ENCODE assay signal across 10 cellular contexts in the genomic region with DNA sequence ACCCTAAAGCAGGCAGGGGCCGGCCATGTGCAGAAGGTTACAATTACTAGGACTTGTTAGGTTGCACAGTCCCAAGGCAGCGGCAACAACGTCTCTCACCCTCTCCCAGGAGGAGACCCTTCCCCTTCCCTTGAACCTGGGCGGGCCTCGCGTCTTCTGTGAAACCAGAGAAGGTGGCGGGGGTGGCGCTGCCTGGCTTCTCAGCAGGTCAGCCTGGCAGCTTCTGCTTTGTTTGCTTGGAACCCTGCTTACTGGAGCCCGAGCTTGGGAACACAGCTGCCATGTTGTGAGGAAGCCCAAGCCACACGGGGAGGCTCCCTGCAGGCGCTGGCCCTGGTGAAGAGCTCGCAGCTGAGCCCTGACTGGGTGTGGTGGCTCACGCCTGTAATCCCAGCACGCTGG. TPM values are rescaled to one million over a fixed set of nuclear protein-coding genes. Genes with fewer than 3 reads are reported as not detected.
DNase-seq lines count a peak whose midpoint lies in the region; ATAC-seq and TF ChIP-seq lines count a peak whose summit lies in the region.
"Had no signal": no experiment of that assay in that cellular context is flagged by ENCODE, and none has a peak within 500 bp of the region (broad histone marks: within the 10 kb centered on the region; RNA-seq: fewer than 3 reads in every experiment).

No MANE protein-coding gene starts in this region.

- DNase-seq in H9: peak; percentile 83
- DNase-seq in NCI-H69 (lab: John Stamatoyannopoulos, UW): peak; percentile 45
- peak in 1 of 2 donors; percentile 49 for DNase-seq in gastrocnemius medialis
- no peak for DNase-seq in NCI-H345 (lab: John Stamatoyannopoulos, UW)
- no peak for DNase-seq in testis
- no peak for DNase-seq in Caco-2
- DNase-seq: NCI-H510A, T1000 had no signal

- peaks cover 12 to 17% of the 10 kb centered on the region in 2 donors for H3K36me3 ChIP-seq in duodenal mucosa (ENCODE audit: control insufficient read depth in 1 of 2, insufficient read depth in 2 of 2, low read length in 2 of 2)
- H3K36me3 ChIP-seq in gastrocnemius medialis: peaks cover 0 to 28% of the 10 kb centered on the region in 2 donors
- no peaks in the 10 kb centered on the region for H3K36me3 ChIP-seq in testis (ENCODE audit: low read depth, missing control alignments)
- no peaks in the 10 kb centered on the region; the same call in 1 of the 2 replicates for H3K36me3 ChIP-seq in Caco-2 (ENCODE audit: control insufficient read depth, insufficient read depth, low read length)

- no peaks in the 10 kb centered on the region for H3K23me2 ChIP-seq in H9 (ENCODE audit: insufficient read length, low read depth, low read length, poor library complexity, severe bottlenecking)

- H4K91ac ChIP-seq in H9 (ENCODE audit: insufficient read length, low read depth, low read length): no peak overlapping the region

- H3K4me1 Mint-ChIP-seq in H9: peaks cover 9 to 29% of the 10 kb centered on the region in 2 experiments
- no peaks in the 10 kb centered on the region for H3K4me1 Mint-ChIP-seq in Caco-2 (ENCODE audit: low read depth, unreplicated experiment)

- no peak overlapping the region for H3K56ac ChIP-seq in H9 (ENCODE audit: insufficient read length, low read depth, low read length)

- no peak overlapping the region for H2BK120ac ChIP-seq in H9 (ENCODE audit: low read depth, low read length, poor library complexity, severe bottlenecking)

- H2AFZ ChIP-seq in H9 (ENCODE audit: low read length): no peak overlapping the region

- H3K23ac ChIP-seq in H9 (ENCODE audit: insufficient read length, low read depth, low read length): no peak overlapping the region

- H2BK5ac ChIP-seq in H9 (ENCODE audit: insufficient read length, low read length): no peak overlapping the region

- H3K27me3 Mint-ChIP-seq in H9 (ENCODE audit: low read depth) (no peaks in the 10 kb centered on the region; the same call in 1 of the 2 replicates), Caco-2 (ENCODE audit: insufficient read depth, unreplicated experiment) (no peaks in the 10 kb centered on the region)

- H2AK5ac ChIP-seq in H9 (ENCODE audit: insufficient read length, low read length): no peak overlapping the region

- peak overlapping the region; percentile 88 for H3K18ac ChIP-seq in H9 (ENCODE audit: insufficient read length, low read depth, low read length)

- H3K79me1 ChIP-seq in H9 (ENCODE audit: insufficient read depth, low read depth, low read length, poor library complexity, severe bottlenecking): no peaks in the 10 kb centered on the region

- H3K27me3 ChIP-seq in H9 (ENCODE audit: insufficient read depth, low read length) (no peaks in the 10 kb centered on the region), duodenal mucosa (ENCODE audit: control insufficient read depth in 1 of 2, insufficient read depth in 2 of 2, low read length in 2 of 2) (no peaks in the 10 kb centered on the region), gastrocnemius medialis (no peaks in the 10 kb centered on the region), testis (no peaks in the 10 kb centered on the region), Caco-2 (replicated peaks; ENCODE audit: control insufficient read depth, insufficient read depth, low read length) (no peaks in the 10 kb centered on the region)

- H3T11ph ChIP-seq in H9 (ENCODE audit: low read length): no peak overlapping the region

- H3K4me3 Mint-ChIP-seq in H9: no peak overlapping the region
- no peak overlapping the region for H3K4me3 Mint-ChIP-seq in Caco-2 (ENCODE audit: unreplicated experiment)

- no peak overlapping the region for H4K5ac ChIP-seq in H9 (ENCODE audit: insufficient read length, low read depth, low read length)

- H3K9ac ChIP-seq in H9 (ENCODE audit: extremely low read depth, insufficient read length, low read length): no peak overlapping the region
- H3K9ac ChIP-seq in duodenal mucosa (ENCODE audit: low read depth in 1 of 2, low read length in 2 of 2): no peak overlapping the region

- CTCF ChIA-PET in Caco-2 (lab: Charles Lee): no interaction called here

- H3K9me3 Mint-ChIP-seq in H9 (peaks cover 6 to 10% of the 10 kb centered on the region in 2 experiments; a peak in 4 of 5 replicates), Caco-2 (ENCODE audit: unreplicated experiment) (no peaks in the 10 kb centered on the region)

- H2BK15ac ChIP-seq in H9 (ENCODE audit: low read depth, low read length): no peak overlapping the region

- no peak for ATAC-seq in gastrocnemius medialis

- no peak overlapping the region for H4K8ac ChIP-seq in H9 (replicated peaks; ENCODE audit: insufficient read length, low read depth, low read length)

- peak overlapping the region; percentile 37 for H3K4ac ChIP-seq in H9 (ENCODE audit: low read depth, low read length)

- no TSS peak for BruUV-seq in Caco-2 (replicated peaks; lab: Mats Ljungman, UMichigan)

- in situ Hi-C loops in gastrocnemius medialis (cut with MboI; ENCODE audit: low sequenced_read_pairs in 4 of 4): no loop called here

- WGBS in H9 (ENCODE audit: extremely low coverage, insufficient read length, low lambda C conversion rate): no CpG with 5 or more reads among the region's 14 CpGs
- 63 to 100% methylated on average over 1 to 14 of the region's 14 CpGs for WGBS in testis, 2 donors

- no peak for TF ChIP-seq CTCF in H9 (conservative IDR thresholded peaks at IDR 0.05)
- TF ChIP-seq CTCF in gastrocnemius medialis (IDR thresholded peaks at IDR 0.05 in 4 of 5, conservative IDR thresholded peaks at IDR 0.05 in 1 of 5): no peak
- TF ChIP-seq CTCF in testis (IDR thresholded peaks at IDR 0.05): no peak
- TF ChIP-seq CTCF in Caco-2 (IDR thresholded peaks at IDR 0.05; ENCODE audit: insufficient read depth in 1 of 2, low read depth in 1 of 2, low read length in 1 of 2, severe bottlenecking in 1 of 2, unreplicated experiment in 1 of 2): no peak

- H2BK20ac ChIP-seq in H9 (ENCODE audit: low read depth, low read length, poor library complexity, severe bottlenecking): no peak overlapping the region

- H3K4me2 ChIP-seq in H9 (ENCODE audit: insufficient read depth, insufficient read length, low read length): no peak overlapping the region

- no peaks in the 10 kb centered on the region for H3K9me3 ChIP-seq in H9 (ENCODE audit: control insufficient read depth, low read depth, low read length)
- peaks cover 0 to 7% of the 10 kb centered on the region in 2 donors for H3K9me3 ChIP-seq in duodenal mucosa (ENCODE audit: control insufficient read depth in 1 of 2, low read length in 2 of 2)
- peaks cover 0 to 6% (median 6%) of the 10 kb centered on the region in 3 donors for H3K9me3 ChIP-seq in gastrocnemius medialis
- no peaks in the 10 kb centered on the region for H3K9me3 ChIP-seq in testis
- peaks cover 9% of the 10 kb centered on the region for H3K9me3 ChIP-seq in Caco-2

- H3K14ac ChIP-seq in H9 (ENCODE audit: insufficient read depth, low read length): no peak overlapping the region; the same call in 1 of the 2 replicates

- no peaks in the 10 kb centered on the region for H4K20me1 ChIP-seq in H9 (ENCODE audit: control insufficient read depth, insufficient read depth, insufficient read length)

- no peak for TF ChIP-seq POLR2A in gastrocnemius medialis (IDR thresholded peaks at IDR 0.05)
- no peak for TF ChIP-seq POLR2A in testis (IDR thresholded peaks at IDR 0.05)

- intact Hi-C loops in gastrocnemius medialis (cut with DNase I; ENCODE audit: low total_unique reads): no loop called here
- intact Hi-C loops in testis (cut with DNase I; ENCODE audit: low total_unique reads): no loop called here
- intact Hi-C loops in Caco-2 (cut with micrococcal nuclease; ENCODE audit: unreplicated experiment): no loop called here

- POLR2A ChIA-PET in Caco-2 (lab: Charles Lee): no interaction called here

- H3K79me2 ChIP-seq in H9 (ENCODE audit: insufficient read depth, low read length): no peaks in the 10 kb centered on the region

- H3K27ac Mint-ChIP-seq in H9: peak overlapping the region in 1 of 3 experiments; percentile 97; a peak in 3 of 7 replicates
- H3K27ac Mint-ChIP-seq in Caco-2 (ENCODE audit: unreplicated experiment): no peak overlapping the region

- H3K27ac ChIP-seq in H9 (ENCODE audit: insufficient read length, low read depth, low read length) (peak overlapping the region; percentile 3), duodenal mucosa (ENCODE audit: low read depth, low read length) (peak overlapping the region; percentile 58), gastrocnemius medialis (peak overlapping the region; percentile 96 to 100 (median 100)), testis (no peak overlapping the region)
- H3K27ac ChIP-seq: C4-2B had no signal

- no peak overlapping the region for H2BK12ac ChIP-seq in H9 (ENCODE audit: insufficient read length, low read depth, low read length)

- H3K36me3 Mint-ChIP-seq in H9 (ENCODE audit: insufficient read depth in 1 of 3, low read depth in 3 of 3) (peaks cover 0 to 15% (median 14%) of the 10 kb centered on the region in 3 experiments; a peak in 5 of 7 replicates), Caco-2 (ENCODE audit: insufficient read depth, unreplicated experiment) (peaks cover 26% of the 10 kb centered on the region)

- H3K4me1 ChIP-seq in H9 (ENCODE audit: insufficient read depth, low read length) (no peaks in the 10 kb centered on the region; the same call in 1 of the 2 replicates), duodenal mucosa (ENCODE audit: control insufficient read depth in 1 of 2, insufficient read depth in 2 of 2, low read length in 2 of 2) (peaks cover 21 to 26% of the 10 kb centered on the region in 2 donors), gastrocnemius medialis (peaks cover 18 to 24% of the 10 kb centered on the region in 2 donors), testis (peaks cover 39% of the 10 kb centered on the region), Caco-2 (no peaks in the 10 kb centered on the region)

- H3K4me3 ChIP-seq in duodenal mucosa (ENCODE audit: low read depth in 1 of 2, low read length in 2 of 2): no peak overlapping the region
- H3K4me3 ChIP-seq in gastrocnemius medialis: no peak overlapping the region
- H3K4me3 ChIP-seq in testis: peak overlapping the region in 1 of 2 donors; percentile 20
- no peak overlapping the region for H3K4me3 ChIP-seq in Caco-2 (ENCODE audit: low read depth, low read length)

RNA-seq across cellular contexts. Expression of a gene that starts 15.5 kb away (rescaled TPM):
- 153 and 154 TPM in 2 replicates for total RNA-seq in H9 (2021)
- total RNA-seq in gastrocnemius medialis: 1,000 to 10,000 TPM; 1,858 to 2,149 (median 1,965) TPM
- total RNA-seq in testis: 100 to 1,000 TPM in 1 of 2 donors, 10 to 100 TPM in 1; 93.0 to 103 TPM
- 76.5 TPM for polyA plus RNA-seq in testis (ENCODE audit: insufficient read depth, low read depth, low replicate concordance)
- 136 and 162 TPM in 2 replicates for total RNA-seq in Caco-2 (2022)

RNA-seq across cellular contexts. Expression of a gene that starts 20.1 kb away (rescaled TPM):
- total RNA-seq in H9 (2021) (110 and 113 TPM in 2 replicates), gastrocnemius medialis (10 to 100 TPM; 54.6 to 82.9 (median 63.6) TPM), testis (100 to 1,000 TPM in 1 of 2 donors, 10 to 100 TPM in 1; 61.1 to 117 TPM), Caco-2 (2022) (47.0 and 52.2 TPM in 2 replicates)
- polyA plus RNA-seq in testis (ENCODE audit: insufficient read depth, low read depth, low replicate concordance): 43.2 TPM

Comparison
In these comparisons a context has a peak if more than half of its experiments do, and no peak if none do; other contexts are left out.
1. DNase-seq: peak in H9 (single experiment) and NCI-H69 (single experiment); none in NCI-H345 (single experiment), testis (single experiment) and Caco-2 (0 of 2).
2. H3K27ac ChIP-seq: peak in H9 (single experiment), duodenal mucosa (single experiment) and gastrocnemius medialis (4 of 4); none in testis (0 of 2).
3. RNA of a gene that starts 15.5 kb away (total RNA-seq): 1,858 to 2,149 TPM in gastrocnemius medialis; 136 to 162 TPM in Caco-2, 153 to 154 TPM in H9 and 93.0 to 103 TPM in testis; every median in the first group is over 10 times any median in the second.